ENCODE assay signal across 8 cellular contexts in genomic region chr11:86291466-86292262, GRCh38. TPM values are rescaled to one million over a fixed set of nuclear protein-coding genes. Genes with fewer than 3 reads are reported as not detected.
DNase-seq lines count a peak whose midpoint lies in the region; ATAC-seq and TF ChIP-seq lines count a peak whose summit lies in the region.

No MANE protein-coding gene starts in this region.

- H3K27me3 ChIP-seq in BJ (ENCODE audit: control insufficient read depth, insufficient read depth, low read length) = no peaks in the 10 kb centered on the region
- H3K27me3 ChIP-seq in effector memory CD4-positive, alpha-beta T cell (replicated peaks; ENCODE audit: control insufficient read depth, insufficient read depth, low read length, poor library complexity, severe bottlenecking) = no peaks in the 10 kb centered on the region

- H3K36me3 ChIP-seq in BJ (ENCODE audit: control insufficient read depth, insufficient read depth, low read length) = no peaks in the 10 kb centered on the region
- no peaks in the 10 kb centered on the region for H3K36me3 ChIP-seq in effector memory CD4-positive, alpha-beta T cell (ENCODE audit: control insufficient read depth, insufficient read depth, low read length)

- H3K27ac Mint-ChIP-seq in stimulated activated naive B cell treated with anti-CD40 and anti-IgM and Interleukin-4, amounts not matched to agents 10 μg/mL and 1 μg/mL and 100 μg/mL, for 72 hours = no peak overlapping the region

- DNase-seq in BJ (ENCODE audit: low read depth) = no peak
- DNase-seq in GM20000 (ENCODE audit: low spot score) = peak; percentile 39
- DNase-seq in NCI-H345 treated with DMSO at 0.1 percent for 48 hours (lab: John Stamatoyannopoulos, UW; ENCODE audit: unreplicated experiment) = peak; percentile 7
- peak; percentile 63 for DNase-seq in activated CD4-positive, alpha-beta T cell treated with anti-CD3 and anti-CD28 coated beads, Interleukin-2, amount 50 U/mL, for 1 hour
- DNase-seq in effector memory CD4-positive, alpha-beta T cell = peak; percentile 12 to 40 (median 38)
- DNase-seq in mucosa of gallbladder (ENCODE audit: low spot score) = peak; percentile 26
- DNase-seq in stimulated activated naive B cell treated with anti-CD40 and anti-IgM and Interleukin-4, amounts not matched to agents 10 μg/mL and 1 μg/mL and 100 μg/mL, for 72 hours = peak; percentile 35
- DNase-seq in ureter (ENCODE audit: low spot score) = no peak

- peak; percentile 21 to 26 for ATAC-seq in stimulated activated naive B cell treated with anti-CD40 and anti-IgM and Interleukin-4, amounts not matched to agents 10 μg/mL and 1 μg/mL and 100 μg/mL, for 72 hours (replicated peaks)

- H3K9me3 ChIP-seq in effector memory CD4-positive, alpha-beta T cell (ENCODE audit: control insufficient read depth, low read length) = no peaks in the 10 kb centered on the region

- TF ChIP-seq CTCF in BJ (IDR thresholded peaks at IDR 0.05; ENCODE audit: insufficient read depth, low read depth, low read length) (peak; percentile 67), GM20000 (IDR thresholded peaks at IDR 0.05; ENCODE audit: extremely low read depth, missing control alignments) (peak; percentile 54)

- POLR2A ChIA-PET in BJ (lab: Charles Lee) = no interaction called here

- H3K9me3 Mint-ChIP-seq in stimulated activated naive B cell treated with anti-CD40 and anti-IgM and Interleukin-4, amounts not matched to agents 10 μg/mL and 1 μg/mL and 100 μg/mL, for 72 hours = no peaks in the 10 kb centered on the region

- no peak overlapping the region for H3K27ac ChIP-seq in effector memory CD4-positive, alpha-beta T cell (ENCODE audit: insufficient read depth, low read length, poor library complexity, severe bottlenecking)

- H3K27me3 Mint-ChIP-seq in stimulated activated naive B cell treated with anti-CD40 and anti-IgM and Interleukin-4, amounts not matched to agents 10 μg/mL and 1 μg/mL and 100 μg/mL, for 72 hours = no peaks in the 10 kb centered on the region

- H3K36me3 Mint-ChIP-seq in stimulated activated naive B cell treated with anti-CD40 and anti-IgM and Interleukin-4, amounts not matched to agents 10 μg/mL and 1 μg/mL and 100 μg/mL, for 72 hours = peaks cover 5 to 17% of the 10 kb centered on the region in 2 donors

- H3K4me3 ChIP-seq in BJ (ENCODE audit: low read depth, low read length) = no peak overlapping the region
- H3K4me3 ChIP-seq in effector memory CD4-positive, alpha-beta T cell (ENCODE audit: insufficient read depth, low read depth, low read length, poor library complexity, severe bottlenecking) = no peak overlapping the region

- H3K4me1 ChIP-seq in effector memory CD4-positive, alpha-beta T cell (ENCODE audit: control insufficient read depth, insufficient read depth, low read length, poor library complexity, severe bottlenecking) = peaks cover 11% of the 10 kb centered on the region

- peaks cover 23 to 60% of the 10 kb centered on the region in 2 donors for H3K4me1 Mint-ChIP-seq in stimulated activated naive B cell treated with anti-CD40 and anti-IgM and Interleukin-4, amounts not matched to agents 10 μg/mL and 1 μg/mL and 100 μg/mL, for 72 hours

- CTCF ChIA-PET in BJ (lab: Yijun Ruan, JAX) = interaction anchor here (0.7 to 3.9 kb wide), 15 partner anchors 9 to 695 kb away, joined by 3 to 19 read pairs (median 4); partner anchors contain the start of genes CCDC83 and HIKESHI

- no peak overlapping the region for H3K4me3 Mint-ChIP-seq in stimulated activated naive B cell treated with anti-CD40 and anti-IgM and Interleukin-4, amounts not matched to agents 10 μg/mL and 1 μg/mL and 100 μg/mL, for 72 hours

RNA-seq across cellular contexts. Expression of gene HIKESHI, which starts 10.4 kb away (rescaled TPM):
- polyA plus RNA-seq in BJ (2011; rRNA removed) = 60.5 and 119 TPM in 2 replicates
- 20.7 and 21.4 TPM in 2 replicates for polyA minus RNA-seq in BJ (2011; rRNA and poly(A)+ RNA removed)
- total RNA-seq in mucosa of gallbladder (25.8 TPM), ureter (28.7 TPM)

RNA-seq across cellular contexts. Expression of gene EED, which starts 47.1 kb away (rescaled TPM):
- polyA plus RNA-seq in BJ (2011; rRNA removed) = 5.7 and 11.3 TPM in 2 replicates
- polyA minus RNA-seq in BJ (2011; rRNA and poly(A)+ RNA removed) = 7.9 and 9.3 TPM in 2 replicates
- total RNA-seq in mucosa of gallbladder (30.5 TPM), ureter (26.7 TPM)

Comparison
In these comparisons a context has a peak if more than half of its experiments do, and no peak if none do; other contexts are left out.
1. DNase-seq: peak in GM20000 (single experiment), NCI-H345 treated with DMSO at 0.1 percent for 48 hours (single experiment), activated CD4-positive, alpha-beta T cell treated with anti-CD3 and anti-CD28 coated beads, Interleukin-2, amount 50 U/mL, for 1 hour (single experiment), effector memory CD4-positive, alpha-beta T cell (3 of 3), mucosa of gallbladder (single experiment) and stimulated activated naive B cell treated with anti-CD40 and anti-IgM and Interleukin-4, amounts not matched to agents 10 μg/mL and 1 μg/mL and 100 μg/mL, for 72 hours (single experiment); none in BJ (single experiment) and ureter (single experiment).